ENCODE assay signal across 28 cellular contexts in the genomic region with DNA sequence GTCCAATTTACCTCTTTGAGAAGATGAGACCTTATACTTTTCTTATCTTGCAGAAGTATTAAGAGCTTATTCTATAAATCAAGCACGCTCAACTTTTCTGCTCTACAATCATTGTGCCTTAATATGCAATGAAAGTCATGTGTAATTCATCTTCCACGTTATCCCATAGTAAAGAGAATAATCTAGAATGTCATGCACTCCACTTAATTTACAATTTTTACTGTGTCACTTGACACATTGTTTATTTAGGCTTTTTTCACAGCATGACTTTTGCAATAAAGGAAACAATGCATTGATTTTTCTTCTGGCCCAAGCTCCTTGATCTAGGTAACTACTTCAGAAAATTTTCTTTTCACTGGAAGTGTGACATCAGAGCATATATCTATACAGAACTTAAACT.
"Had no signal": no experiment of that assay in that cellular context is flagged by ENCODE, and none has a peak within 500 bp of the region (broad histone marks: within the 10 kb centered on the region; RNA-seq: fewer than 3 reads in every experiment).

No MANE protein-coding gene starts in this region.

- H3K27ac Mint-ChIP-seq: naive thymus-derived CD8-positive, alpha-beta T cell; nephron; stimulated activated naive B cell treated with anti-CD40 and anti-IgM and Interleukin-4, amounts not matched to agents 10 μg/mL and 1 μg/mL and 100 μg/mL, for 72 hours had no signal

- H3K9me3 ChIP-seq: left lung, lower lobe of right lung, pancreas, prostate gland, testis, thyroid gland, transverse colon, upper lobe of left lung, vagina had no signal

- H3K27ac ChIP-seq: left lung, lower lobe of right lung, pancreas, prostate gland, skin epidermis, stomach, testis, thyroid gland, transverse colon, upper lobe of left lung, vagina had no signal

- H3K36me3 Mint-ChIP-seq: stimulated activated naive B cell treated with anti-CD40 and anti-IgM and Interleukin-4, amounts not matched to agents 10 μg/mL and 1 μg/mL and 100 μg/mL, for 72 hours had no signal

- H3K4me1 ChIP-seq: left lung, lower lobe of right lung, pancreas, prostate gland, stomach, testis, thyroid gland, transverse colon, upper lobe of left lung, vagina had no signal

- FAIRE-seq: kidney, pancreas had no signal

- H3K4me3 Mint-ChIP-seq: naive thymus-derived CD8-positive, alpha-beta T cell; nephron; neural crest cell; stimulated activated naive B cell treated with anti-CD40 and anti-IgM and Interleukin-4, amounts not matched to agents 10 μg/mL and 1 μg/mL and 100 μg/mL, for 72 hours had no signal

- H3K27me3 Mint-ChIP-seq: stimulated activated naive B cell treated with anti-CD40 and anti-IgM and Interleukin-4, amounts not matched to agents 10 μg/mL and 1 μg/mL and 100 μg/mL, for 72 hours had no signal

- H3K36me3 ChIP-seq: left lung, lower lobe of right lung, pancreas, prostate gland, stomach, thyroid gland, transverse colon, upper lobe of left lung, vagina had no signal

- DNase-seq: kidney; left colon; left lung; lower lobe of right lung; mammary epithelial cell; mesenchymal stem cell; naive thymus-derived CD8-positive, alpha-beta T cell; nucleus accumbens; pancreas; posterior cingulate gyrus; retina; right cardiac atrium; stimulated activated CD4-positive, alpha-beta T cell treated with anti-CD3 and anti-CD28 coated beads, Interleukin-12 subunit alpha, Interleukin-12 subunit beta, amount 100 ng/mL, for 4 hours; stimulated activated CD4-positive, alpha-beta T cell treated with anti-CD3 and anti-CD28 coated beads, Interleukin-15, amount 100 ng/mL, for 24 hours; stimulated activated CD4-positive, alpha-beta T cell treated with anti-CD3 and anti-CD28 coated beads, Interleukin-2, amount 100 ng/mL, for 24 hours; stimulated activated CD4-positive, alpha-beta T cell treated with anti-CD3 and anti-CD28 coated beads, Interleukin-4, amount 100 ng/mL, for 1 hour; stimulated activated naive B cell treated with anti-CD40 and anti-IgM and Interleukin-4, amounts not matched to agents 10 μg/mL and 1 μg/mL and 100 μg/mL, for 72 hours; stimulated activated naive CD8-positive, alpha-beta T cell treated with anti-CD3 and anti-CD28 coated beads, Interleukin-15, Interleukin-2, amounts not matched to agents 100 U/mL and 50 U/mL, for 24 hours; stomach; testis; thyroid gland; transverse colon; upper lobe of left lung had no signal

- H3K4me1 Mint-ChIP-seq: naive thymus-derived CD8-positive, alpha-beta T cell; nephron; neural crest cell; stimulated activated naive B cell treated with anti-CD40 and anti-IgM and Interleukin-4, amounts not matched to agents 10 μg/mL and 1 μg/mL and 100 μg/mL, for 72 hours had no signal

- H3K4me3 ChIP-seq: left lung, lower lobe of right lung, pancreas, prostate gland, skin epidermis, stomach, testis, thyroid gland, transverse colon, upper lobe of left lung, vagina had no signal
